ENCODE assay signal across 8 cellular contexts in the genomic region with DNA sequence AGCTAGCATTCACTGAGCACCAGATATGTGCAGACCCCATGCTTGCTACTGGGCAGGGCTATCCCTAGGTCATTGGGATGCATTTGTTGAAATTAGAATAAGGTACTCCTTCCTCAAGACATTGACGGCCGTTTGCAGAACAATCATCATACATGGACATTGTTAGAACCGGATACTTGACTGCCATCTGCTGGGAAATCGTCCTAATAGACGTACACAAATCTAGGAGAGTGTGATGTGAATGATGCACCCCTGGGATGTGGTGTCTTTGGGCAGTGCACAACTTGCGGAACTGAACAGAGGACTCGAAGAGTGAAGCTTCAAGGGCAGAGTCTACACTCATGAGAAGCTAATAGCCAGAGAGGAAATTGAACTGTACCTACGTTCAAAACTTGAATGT. TPM values are rescaled to one million over a fixed set of nuclear protein-coding genes. Genes with fewer than 3 reads are reported as not detected.
DNase-seq lines count a peak whose midpoint lies in the region; ATAC-seq and TF ChIP-seq lines count a peak whose summit lies in the region.

No MANE protein-coding gene starts in this region.

- H3K27me3 Mint-ChIP-seq in nephron (ENCODE audit: low read depth): peaks cover 4% of the 10 kb centered on the region

- no peaks in the 10 kb centered on the region for H3K4me1 Mint-ChIP-seq in nephron

- in situ Hi-C loops in astrocyte of the spinal cord (cut with HindIII; ENCODE audit: low sequenced_read_pairs): no loop called here

- WGBS in heart right ventricle, 2 donors: 29% methylated on average over 8 of the region's 8 CpGs
- WGBS in heart left ventricle, 4 donors: 29 to 33% (median 32%) methylated on average over 8 of the region's 8 CpGs

- H3K27ac Mint-ChIP-seq in nephron: no peak overlapping the region

- H3K9me3 Mint-ChIP-seq in nephron: no peaks in the 10 kb centered on the region

- peaks cover 0 to 80% (median 5%) of the 10 kb centered on the region in 9 donors for H3K36me3 ChIP-seq in heart right ventricle
- peaks cover 0 to 90% (median 29%) of the 10 kb centered on the region in 9 donors for H3K36me3 ChIP-seq in heart left ventricle
- no peaks in the 10 kb centered on the region for H3K36me3 ChIP-seq in MG63
- H3K36me3 ChIP-seq in left ventricle myocardium inferior: peaks cover 32% of the 10 kb centered on the region

- H3K4me3 ChIP-seq in heart right ventricle (no peak overlapping the region), heart left ventricle (no peak overlapping the region), astrocyte of the spinal cord (ENCODE audit: low read depth, low read length) (no peak overlapping the region), MG63 (no peak overlapping the region), left ventricle myocardium inferior (no peak overlapping the region)

- DNase-seq in heart right ventricle (no peak), heart left ventricle (no peak), NCI-H146 treated with DMSO at 0.1 percent for 48 hours (lab: John Stamatoyannopoulos, UW; ENCODE audit: unreplicated experiment) (peak; percentile 5), astrocyte of the spinal cord (ENCODE audit: low read depth, low spot score) (peak; percentile 28), MG63 (no peak), left ventricle myocardium inferior (no peak)
- no peak for DNase-seq in effector CD4-positive, alpha-beta T cell

- H3K27me3 ChIP-seq in heart right ventricle: peaks cover 0 to 5% (median 0%) of the 10 kb centered on the region in 7 donors
- H3K27me3 ChIP-seq in heart left ventricle: no peaks in the 10 kb centered on the region
- no peaks in the 10 kb centered on the region for H3K27me3 ChIP-seq in MG63
- peaks cover 10% of the 10 kb centered on the region for H3K27me3 ChIP-seq in left ventricle myocardium inferior (ENCODE audit: low read depth)

- H3K36me3 Mint-ChIP-seq in nephron (ENCODE audit: low read depth): no peaks in the 10 kb centered on the region

- intact Hi-C loops in heart right ventricle (cut with DNase I) (loop anchor here in 7 of 10 donors (10.0 kb wide), 6 partner anchors 53 to 557 kb away; no protein-coding TSS in a partner anchor), heart left ventricle (cut with DNase I) (loop anchor here in 4 of 10 donors (5.0 to 10.0 kb wide), 3 partner anchors 73 to 557 kb away; no protein-coding TSS in a partner anchor), left ventricle myocardium inferior (cut with micrococcal nuclease) (loop anchor here (10.0 kb wide), 1 partner anchor 313 kb away; no protein-coding TSS in a partner anchor)

- no peak overlapping the region for H3K27ac ChIP-seq in heart right ventricle
- no peak overlapping the region for H3K27ac ChIP-seq in heart left ventricle
- no peak overlapping the region for H3K27ac ChIP-seq in left ventricle myocardium inferior (replicated peaks)

- no peak for TF ChIP-seq POLR2A in heart left ventricle (IDR thresholded peaks at IDR 0.05)

- ATAC-seq in heart right ventricle: peak in 2 of 8 donors; percentile 5 to 15
- ATAC-seq in heart left ventricle: no peak

- peaks cover 0 to under 1% (median 0%) of the 10 kb centered on the region in 9 donors for H3K4me1 ChIP-seq in heart right ventricle
- H3K4me1 ChIP-seq in heart left ventricle: peaks cover 0 to 8% (median 0%) of the 10 kb centered on the region in 12 donors
- no peaks in the 10 kb centered on the region for H3K4me1 ChIP-seq in left ventricle myocardium inferior

- peak in 6 of 9 donors; percentile 25 to 43 (median 30) for TF ChIP-seq CTCF in heart right ventricle (IDR thresholded peaks at IDR 0.05)
- peak in 6 of 12 donors; percentile 19 to 39 (median 23) for TF ChIP-seq CTCF in heart left ventricle (IDR thresholded peaks at IDR 0.05)
- TF ChIP-seq CTCF in astrocyte of the spinal cord (IDR thresholded peaks at IDR 0.05; ENCODE audit: low read depth, low read length): peak; percentile 31
- peak; percentile 30 to 36 (median 35) for TF ChIP-seq CTCF in nephron (IDR thresholded peaks at IDR 0.05; ENCODE audit: unreplicated experiment in 3 of 3)
- TF ChIP-seq CTCF in left ventricle myocardium inferior (IDR thresholded peaks at IDR 0.05; ENCODE audit: borderline replicate concordance): no peak

- H3K9me3 ChIP-seq in heart right ventricle: no peaks in the 10 kb centered on the region
- H3K9me3 ChIP-seq in heart left ventricle: no peaks in the 10 kb centered on the region
- H3K9me3 ChIP-seq in MG63: no peaks in the 10 kb centered on the region
- H3K9me3 ChIP-seq in left ventricle myocardium inferior (replicated peaks): no peaks in the 10 kb centered on the region

- no peak overlapping the region for H3K4me3 Mint-ChIP-seq in nephron

RNA-seq across cellular contexts. Expression of gene MYO18B, which starts 35.9 kb away (rescaled TPM):
- total RNA-seq in heart right ventricle (100 to 1,000 TPM; 124 to 407 (median 234) TPM), heart left ventricle (100 to 1,000 TPM; 156 to 301 (median 193) TPM), left ventricle myocardium inferior (163 TPM)
- polyA plus RNA-seq in heart right ventricle (100 to 1,000 TPM; 111 to 184 TPM), heart left ventricle (100 to 1,000 TPM; 140 to 216 TPM)
- total RNA-seq in MG63 (2014; rRNA removed; shearing (Covaris generic); ENCODE audit: low replicate concordance): not detected in 2 replicates

Comparison
In these comparisons a context has a peak if more than half of its experiments do, and no peak if none do; other contexts are left out.
1. DNase-seq: peak in NCI-H146 treated with DMSO at 0.1 percent for 48 hours (single experiment) and astrocyte of the spinal cord (single experiment); none in heart right ventricle (0 of 2), heart left ventricle (0 of 5), MG63 (single experiment), effector CD4-positive, alpha-beta T cell (single experiment) and left ventricle myocardium inferior (single experiment).
2. RNA of gene MYO18B, which starts 35.9 kb away (total RNA-seq): 124 to 407 TPM in heart right ventricle, 156 to 301 TPM in heart left ventricle and 163 TPM in left ventricle myocardium inferior (single experiment); not detected in MG63; every median in the first group is over 100 times any median in the second.